ENCODE assay signal across 15 cellular contexts in the genomic region with DNA sequence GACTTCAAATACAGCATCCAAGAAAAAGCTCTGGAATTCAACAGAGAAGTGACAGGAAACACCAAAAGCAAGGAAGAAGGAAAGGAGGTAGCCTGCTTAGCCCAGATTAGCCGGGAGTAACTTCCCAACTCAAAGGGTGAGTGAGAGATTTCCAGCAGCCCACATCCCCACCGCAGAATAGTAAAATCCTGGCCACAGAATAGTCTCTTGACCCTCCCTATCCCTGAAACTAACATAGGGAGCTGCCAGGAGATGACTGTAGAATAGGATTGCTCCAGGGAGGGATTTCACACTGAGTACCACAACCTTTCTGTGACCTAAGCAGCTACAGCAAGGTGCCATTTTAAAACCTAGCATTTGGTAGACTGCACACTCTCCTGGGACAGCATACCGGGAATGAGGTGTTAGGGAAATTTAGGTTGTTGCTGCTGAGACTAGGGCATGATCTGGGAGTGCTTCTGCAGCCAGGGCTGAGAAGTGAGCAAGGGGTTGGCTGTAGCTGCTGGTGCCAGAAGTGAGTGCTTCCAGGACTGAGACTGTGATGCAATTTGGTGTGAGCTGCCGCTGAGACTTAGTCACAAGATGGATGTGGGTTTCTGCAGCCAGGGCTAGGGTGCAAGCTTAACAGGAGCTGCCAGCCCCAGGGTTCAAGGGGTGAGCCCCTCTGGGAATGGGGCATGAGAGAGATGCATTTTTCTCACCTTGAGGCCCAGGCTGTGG.
DNase-seq lines count a peak whose midpoint lies in the region; ATAC-seq and TF ChIP-seq lines count a peak whose summit lies in the region.
"Had no signal": no experiment of that assay in that cellular context is flagged by ENCODE, and none has a peak within 500 bp of the region (broad histone marks: within the 10 kb centered on the region; RNA-seq: fewer than 3 reads in every experiment).

No MANE protein-coding gene starts in this region.

- peak; percentile 29 for ATAC-seq in lung (ENCODE audit: insufficient read depth, low FRiP score)
- no peak for ATAC-seq in left lobe of liver
- no peak for ATAC-seq in GM21381 (IDR thresholded peaks at IDR 0.05; ENCODE audit: unreplicated experiment)
- ATAC-seq: GM23338 had no signal

- in situ Hi-C loops in brain microvascular endothelial cell (cut with HindIII; ENCODE audit: low pct_ligation_motif_present, low sequenced_read_pairs), result no loop called here

- H3K4me3 ChIP-seq in ACC112 (ENCODE audit: low read depth, low read length) (no peak overlapping the region), brain microvascular endothelial cell (ENCODE audit: low read depth, low read length) (no peak overlapping the region), lung (no peak overlapping the region)
- H3K4me3 ChIP-seq: GM23338, spleen, tibial nerve had no signal

- peak; percentile 92 for DNase-seq in HCEC 1CT
- peak; percentile 18 for DNase-seq in brain microvascular endothelial cell
- DNase-seq in lung (ENCODE audit: low spot score), result peak; percentile 35
- no peak for DNase-seq in left lobe of liver (ENCODE audit: low spot score)
- DNase-seq in NCI-H69 (lab: John Stamatoyannopoulos, UW), result no peak
- DNase-seq in central memory CD4-positive, alpha-beta T cell, result no peak
- DNase-seq: activated naive CD8-positive, alpha-beta T cell treated with anti-CD3 and anti-CD28 coated beads for 36 hours; NCI-H1436; NCI-H526; SHP77; spleen had no signal

- no peak overlapping the region for H2AFZ ChIP-seq in ACC112 (ENCODE audit: low read length, unreplicated experiment)
- H2AFZ ChIP-seq: GM23338 had no signal

- no peak for TF ChIP-seq CTCF in brain microvascular endothelial cell (IDR thresholded peaks at IDR 0.05; ENCODE audit: low read depth, low read length, missing control alignments)
- no peak for TF ChIP-seq CTCF in lung (IDR thresholded peaks at IDR 0.05; ENCODE audit: control extremely low read depth, extremely low read depth)

- no peaks in the 10 kb centered on the region for H3K79me2 ChIP-seq in ACC112 (ENCODE audit: control insufficient read depth, insufficient read depth, low read length, unreplicated experiment)

- no peaks in the 10 kb centered on the region for H3K27me3 ChIP-seq in ACC112 (ENCODE audit: insufficient read depth, low read length)
- no peaks in the 10 kb centered on the region for H3K27me3 ChIP-seq in brain microvascular endothelial cell (replicated peaks)
- no peaks in the 10 kb centered on the region for H3K27me3 ChIP-seq in lung (ENCODE audit: control insufficient read depth, insufficient read depth)
- H3K27me3 ChIP-seq: spleen, tibial nerve had no signal

- H3K36me3 ChIP-seq in ACC112 (ENCODE audit: insufficient read depth, low read length) (peaks cover 6% of the 10 kb centered on the region; the same call in 1 of the 2 replicates), brain microvascular endothelial cell (replicated peaks) (no peaks in the 10 kb centered on the region), lung (ENCODE audit: control insufficient read depth in 2 of 2, insufficient read depth in 2 of 2, low read length in 2 of 2) (no peaks in the 10 kb centered on the region)
- H3K36me3 ChIP-seq: spleen, tibial nerve had no signal

- WGBS in lung, 2 donors, result 64% methylated on average over 4 of the region's 4 CpGs

- peaks cover 12 to 20% of the 10 kb centered on the region in 2 donors for H3K9me3 ChIP-seq in lung (ENCODE audit: control insufficient read depth in 2 of 2, insufficient read depth in 1 of 2, low read length in 1 of 2)

- H3K27ac ChIP-seq in ACC112 (ENCODE audit: low read depth, low read length) (peak overlapping the region; percentile 88), brain microvascular endothelial cell (no peak overlapping the region), lung (ENCODE audit: low read depth in 1 of 2, low read length in 1 of 2) (no peak overlapping the region)
- H3K27ac ChIP-seq: spleen had no signal

- H3K4me1 ChIP-seq in ACC112 (ENCODE audit: control insufficient read depth, insufficient read depth, low read length, unreplicated experiment) (peaks cover 26% of the 10 kb centered on the region), lung (ENCODE audit: control insufficient read depth in 2 of 2, insufficient read depth in 2 of 2, low read length in 2 of 2) (no peaks in the 10 kb centered on the region)
- H3K4me1 ChIP-seq: spleen had no signal

Comparison
In these comparisons a context has a peak if more than half of its experiments do, and no peak if none do; other contexts are left out.
1. DNase-seq: peak in HCEC 1CT (single experiment), brain microvascular endothelial cell (single experiment) and lung (single experiment); none in left lobe of liver (single experiment), NCI-H69 (single experiment) and central memory CD4-positive, alpha-beta T cell (single experiment).